Comparison of ENCODE assay signal across 26 cellular contexts in the genomic region with DNA sequence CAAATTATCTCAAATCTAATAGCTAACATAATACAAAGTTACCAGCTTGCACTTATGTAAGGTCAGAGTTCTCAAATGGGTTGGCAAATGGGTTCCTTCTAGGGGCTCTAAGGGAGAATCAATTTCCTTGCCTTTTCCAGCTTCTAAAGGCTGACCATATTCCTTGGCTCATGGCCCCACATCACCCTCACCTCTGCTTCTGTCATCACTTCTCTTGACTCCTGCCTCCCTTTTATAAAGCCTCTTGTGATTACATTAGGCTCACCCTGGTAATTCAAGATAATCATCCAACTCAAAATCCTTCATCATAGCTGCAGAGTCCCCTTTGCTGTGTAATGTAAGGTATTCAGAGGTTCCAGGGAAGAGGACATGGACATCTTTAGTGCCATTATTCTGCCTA. TPM values are rescaled to one million over a fixed set of nuclear protein-coding genes. Genes with fewer than 3 reads are reported as not detected.
DNase-seq lines count a peak whose midpoint lies in the region; ATAC-seq, FAIRE-seq and TF ChIP-seq lines count a peak whose summit lies in the region.
"Had no signal": no experiment of that assay in that cellular context is flagged by ENCODE, and none has a peak within 500 bp of the region (broad histone marks: within the 10 kb centered on the region; RNA-seq: fewer than 3 reads in every experiment).

No MANE protein-coding gene starts in this region.

- H3K79me1 ChIP-seq in trophoblast cell (ENCODE audit: low read length), result peaks cover 36% of the 10 kb centered on the region

- peak overlapping the region; percentile 97 for H2BK120ac ChIP-seq in trophoblast cell (ENCODE audit: insufficient read depth, low read length, poor library complexity)

- H3K18ac ChIP-seq in trophoblast cell (ENCODE audit: low read length), result peak overlapping the region; percentile 58

- H3K9me1 ChIP-seq in keratinocyte (ENCODE audit: control insufficient read depth, extremely low read depth, insufficient read depth, low read length), result no peaks in the 10 kb centered on the region

- H3K4me1 ChIP-seq in heart right ventricle, result peaks cover 0 to 26% (median 0%) of the 10 kb centered on the region in 9 donors
- H3K4me1 ChIP-seq in keratinocyte (ENCODE audit: control insufficient read depth, extremely low read depth, insufficient read depth, low read length), result peaks cover 10% of the 10 kb centered on the region
- H3K4me1 ChIP-seq in mesodermal cell (ENCODE audit: control insufficient read depth, insufficient read depth, low read length, poor library complexity, severe bottlenecking), result peaks cover 30% of the 10 kb centered on the region
- peaks cover 15 to 23% of the 10 kb centered on the region in 2 experiments for H3K4me1 ChIP-seq in trophoblast cell (ENCODE audit: control insufficient read depth in 1 of 2, insufficient read depth in 2 of 2, low read length in 2 of 2)
- H3K4me1 ChIP-seq: BE2C, BLaER1 had no signal

- intact Hi-C loops in Right ventricle myocardium superior (cut with DNase I) (no loop called here), heart right ventricle (cut with DNase I) (loop anchor here in 1 of 10 donors (2.0 kb wide), 1 partner anchor 40 kb away; no protein-coding TSS in a partner anchor)

- H3K4me2 ChIP-seq in keratinocyte (ENCODE audit: control insufficient read depth, extremely low read depth, insufficient read depth, low read depth, low read length) (no peak overlapping the region), trophoblast cell (ENCODE audit: low read length) (peak overlapping the region; percentile 24)
- H3K4me2 ChIP-seq: BLaER1 had no signal

- DNase-seq in Right ventricle myocardium superior (no peak), heart right ventricle (no peak), keratinocyte (ENCODE audit: low read depth, low spot score) (no peak), trophoblast cell (no peak), SIG-M5 (lab: John Stamatoyannopoulos, UW) (no peak), COLO829 (ENCODE audit: low spot score) (no peak)
- DNase-seq: 8988T; ACHN; BE2C; C1 segment of cervical spinal cord; Caco-2; Calu3; CD4-positive, alpha-beta memory T cell; CD4-positive, CD25-positive, alpha-beta regulatory T cell; CD8-positive, alpha-beta memory T cell; DMS79 treated with DMSO at 0.1 percent for 48 hours; GF-D8 had no signal

- H3K23ac ChIP-seq in trophoblast cell (ENCODE audit: low read length), result peak overlapping the region; percentile 10

- H2AFZ ChIP-seq in keratinocyte (ENCODE audit: control insufficient read depth, low read length), result no peak overlapping the region
- peak overlapping the region; percentile 12 for H2AFZ ChIP-seq in trophoblast cell (ENCODE audit: insufficient read depth, low read length, poor library complexity)

- no peak overlapping the region for H3K9ac ChIP-seq in keratinocyte (ENCODE audit: control insufficient read depth, extremely low read depth, insufficient read depth, low read length)
- peak overlapping the region; percentile 34 for H3K9ac ChIP-seq in trophoblast cell (ENCODE audit: low read length)
- H3K9ac ChIP-seq: BLaER1 had no signal

- H3K27me3 ChIP-seq in heart right ventricle, result no peaks in the 10 kb centered on the region
- H3K27me3 ChIP-seq in keratinocyte (ENCODE audit: control insufficient read depth, extremely low read depth, insufficient read depth, low read length), result no peaks in the 10 kb centered on the region
- no peaks in the 10 kb centered on the region for H3K27me3 ChIP-seq in trophoblast cell (ENCODE audit: insufficient read depth, low read length)
- H3K27me3 ChIP-seq: BE2C, BLaER1 had no signal

- H4K8ac ChIP-seq in trophoblast cell (ENCODE audit: low read depth, low read length), result peak overlapping the region; percentile 83

- dilution Hi-C loops in keratinocyte (cut with MboI; ENCODE audit: extremely low pct_ligation_motif_present, low sequenced_read_pairs), result no loop called here

- peak overlapping the region; percentile 54 for H3K14ac ChIP-seq in trophoblast cell (ENCODE audit: low read length)

- FAIRE-seq in keratinocyte (lab: Jason Lieb, UNC), result peak; percentile 55
- FAIRE-seq: A204.1, D721Med, G401.6, GM12891, GM19239 had no signal

- peak overlapping the region; percentile 92 for H2BK5ac ChIP-seq in trophoblast cell (ENCODE audit: low read depth, low read length, poor library complexity)

- no peak for TF ChIP-seq CTCF in heart right ventricle (IDR thresholded peaks at IDR 0.05)
- TF ChIP-seq CTCF in keratinocyte (optimal IDR thresholded peaks at IDR 0.05 in 1 of 3, IDR thresholded peaks at IDR 0.05 in 1 of 3, conservative IDR thresholded peaks at IDR 0.05 in 1 of 3; ENCODE audit: extremely low read depth in 1 of 3, insufficient read depth in 2 of 3, low read length in 3 of 3), result no peak

- no peak overlapping the region for H3K27ac ChIP-seq in heart right ventricle
- no peak overlapping the region for H3K27ac ChIP-seq in keratinocyte (ENCODE audit: control insufficient read depth, insufficient read depth, low read length)
- peak overlapping the region; percentile 77 for H3K27ac ChIP-seq in mesodermal cell (ENCODE audit: low read depth, low read length, severe bottlenecking)
- peak overlapping the region; percentile 99 for H3K27ac ChIP-seq in trophoblast cell (ENCODE audit: low read depth, low read length)
- H3K27ac ChIP-seq: BLaER1 had no signal

- H3K4me3 ChIP-seq in heart right ventricle (no peak overlapping the region), keratinocyte (ENCODE audit: control insufficient read depth in 2 of 3, extremely low read depth in 1 of 3, insufficient read depth in 2 of 3, low read depth in 1 of 3, low read length in 3 of 3) (no peak overlapping the region), mesodermal cell (ENCODE audit: extremely low read depth, insufficient read depth, low read length, poor library complexity, severe bottlenecking) (no peak overlapping the region), trophoblast cell (ENCODE audit: low read depth, low read length) (no peak overlapping the region)
- H3K4me3 ChIP-seq: BLaER1 had no signal

- ATAC-seq in Right ventricle myocardium superior (ENCODE audit: poor library complexity) (peak; percentile 48), heart right ventricle (no peak), HG03280 (IDR thresholded peaks at IDR 0.05; ENCODE audit: unreplicated experiment) (no peak)

- peak overlapping the region; percentile 98 for H4K91ac ChIP-seq in trophoblast cell (ENCODE audit: low read depth, low read length)

- H4K20me1 ChIP-seq in keratinocyte (ENCODE audit: control insufficient read depth, extremely low read depth, insufficient read depth, low read length), result no peaks in the 10 kb centered on the region
- H4K20me1 ChIP-seq: BLaER1 had no signal

- no peaks in the 10 kb centered on the region for H3K36me3 ChIP-seq in heart right ventricle
- H3K36me3 ChIP-seq in keratinocyte (ENCODE audit: control insufficient read depth in 2 of 2, extremely low read depth in 1 of 2, insufficient read depth in 2 of 2, low read length in 2 of 2), result no peaks in the 10 kb centered on the region
- no peaks in the 10 kb centered on the region for H3K36me3 ChIP-seq in mesodermal cell (ENCODE audit: control insufficient read depth, insufficient read depth, low read length)
- no peaks in the 10 kb centered on the region for H3K36me3 ChIP-seq in trophoblast cell (ENCODE audit: control insufficient read depth in 1 of 2, insufficient read depth in 2 of 2, low read length in 2 of 2)
- H3K36me3 ChIP-seq: BE2C, BLaER1 had no signal

- H2BK12ac ChIP-seq in trophoblast cell (ENCODE audit: low read length), result peak overlapping the region; percentile 85

- H4K12ac ChIP-seq in trophoblast cell (ENCODE audit: low read depth, low read length), result peak overlapping the region; percentile 16

- peak overlapping the region; percentile 8 for H2AK5ac ChIP-seq in trophoblast cell (ENCODE audit: low read length)

- H3K4ac ChIP-seq in trophoblast cell (ENCODE audit: low read depth, low read length), result peak overlapping the region; percentile 50

- H3K79me2 ChIP-seq in keratinocyte (ENCODE audit: control insufficient read depth, insufficient read depth, low read length) (no peaks in the 10 kb centered on the region), trophoblast cell (ENCODE audit: control insufficient read depth, insufficient read depth, low read length, poor library complexity) (peaks cover 11% of the 10 kb centered on the region)

- H3K9me3 ChIP-seq in heart right ventricle, result no peaks in the 10 kb centered on the region
- H3K9me3 ChIP-seq in keratinocyte (ENCODE audit: control insufficient read depth, low read depth, low read length), result no peaks in the 10 kb centered on the region
- no peaks in the 10 kb centered on the region for H3K9me3 ChIP-seq in mesodermal cell (ENCODE audit: control insufficient read depth, low read length)
- no peaks in the 10 kb centered on the region for H3K9me3 ChIP-seq in trophoblast cell (ENCODE audit: insufficient read depth, low read depth, low read length)
- H3K9me3 ChIP-seq: BE2C, Caco-2 had no signal

RNA-seq across cellular contexts. Expression of a gene that starts 42.1 kb away (rescaled TPM):
- total RNA-seq in Right ventricle myocardium superior (17.7 TPM), heart right ventricle (10 to 100 TPM in 9 of 10 donors, 1 to 10 TPM in 1; 5.9 to 54.9 (median 27.6) TPM)
- polyA plus RNA-seq in heart right ventricle (10 to 100 TPM; 15.4 to 15.7 TPM), keratinocyte (1.3 to 1.8 TPM (median 1.6 TPM) in 3 replicates)
- polyA plus RNA-seq in keratinocyte (2011; ENCODE audit: low read depth), result 1.4 TPM
- 1.4 and 2.4 TPM in 2 replicates for polyA plus RNA-seq in keratinocyte (2011; cell fraction: cytosol; rRNA removed)
- 1.4 and 1.9 TPM in 2 replicates for polyA plus RNA-seq in keratinocyte (2011; cell fraction: nucleus; rRNA removed)
- polyA plus RNA-seq in keratinocyte (2012; ENCODE audit: low replicate concordance), result 0.48 and 0.87 TPM in 2 replicates
- polyA minus RNA-seq in keratinocyte, result 1.7 to 2.2 TPM in 2 of 3 replicates, not detected in the other
- 4.6 TPM for polyA minus RNA-seq in keratinocyte (2011; cell fraction: cytosol; rRNA and poly(A)+ RNA removed)
- 0.74 and 3.1 TPM in 2 replicates for polyA minus RNA-seq in keratinocyte (2011; cell fraction: nucleus; rRNA and poly(A)+ RNA removed)
- 4.3 TPM for polyA plus RNA-seq in mesodermal cell (2013, experiment 1 of 2)
- polyA plus RNA-seq in mesodermal cell (2013, experiment 2 of 2), result 3.9 TPM
- 39.1 and 39.9 TPM in 2 replicates for polyA plus RNA-seq in trophoblast cell (2013)
- polyA plus RNA-seq: AG04450 had no signal

Comparison
In these comparisons a context has a peak if more than half of its experiments do, and no peak if none do; other contexts are left out.
1. H3K27ac ChIP-seq: peak in mesodermal cell (single experiment) and trophoblast cell (single experiment); none in heart right ventricle (0 of 10) and keratinocyte (single experiment).